In genomic region chr1:8318436-8318835, GRCh38 we compare ENCODE assay signal across 1 cellular context.
TF ChIP-seq lines count a peak whose summit lies in the region.

No MANE protein-coding gene starts in this region.

TF ChIP-seq in GM23338, 12 proteins besides CTCF, POLR2A, EP300 and RAD21 (continued from another document):
- no peak for TF ChIP-seq EZH2 (IDR thresholded peaks at IDR 0.05; ENCODE audit: low read depth, unreplicated experiment)
- no peak for TF ChIP-seq REST (IDR thresholded peaks at IDR 0.05; ENCODE audit: unreplicated experiment)
- TF ChIP-seq POLR2AphosphoS5 (IDR thresholded peaks at IDR 0.05; ENCODE audit: low read depth) = no peak
- TF ChIP-seq ZNF331 (CRISPR knock-in tag; IDR thresholded peaks at IDR 0.05; ENCODE audit: low read depth) = no peak
